In genomic region chr4:173862754-173863153, GRCh38 we compare ENCODE assay signal across 32 cellular contexts.
"Had no signal": no experiment of that assay in that cellular context is flagged by ENCODE, and none has a peak within 500 bp of the region (broad histone marks: within the 10 kb centered on the region; RNA-seq: fewer than 3 reads in every experiment).

No MANE protein-coding gene starts in this region.

- DNase-seq: activated effector memory CD4-positive, alpha-beta T cell treated with anti-CD3 and anti-CD28 coated beads, Interleukin-2, amount 50 U/mL, for 16 hours; activated effector memory CD4-positive, alpha-beta T cell treated with Interleukin-2 at 50 U/mL for 16 hours; activated gamma-delta T cell; activated gamma-delta T cell treated with Interleukin-2 at 50 U/mL for 16 hours; activated naive CD4-positive, alpha-beta T cell; activated naive CD4-positive, alpha-beta T cell treated with anti-CD3 and anti-CD28 coated beads for 36 hours; activated naive CD4-positive, alpha-beta T cell treated with anti-CD3 and anti-CD28 coated beads, Interleukin-2, amount 10 ng/mL, durations not matched to agents 7 days and 5 days; activated naive CD4-positive, alpha-beta T cell treated with anti-CD3 and anti-CD28 coated beads, Interleukin-2, amount 50 U/mL, for 16 hours; activated naive CD4-positive, alpha-beta T cell treated with Interleukin-2 at 50 U/mL for 16 hours; activated naive CD8-positive, alpha-beta T cell treated with anti-CD3 and anti-CD28 coated beads for 36 hours; activated naive CD8-positive, alpha-beta T cell treated with anti-CD3 and anti-CD28 coated beads, Interleukin-2, amount 10 ng/mL, durations not matched to agents 7 days and 5 days; activated naive CD8-positive, alpha-beta T cell treated with anti-CD3 and anti-CD28 coated beads, Interleukin-2, amount 50 U/mL, for 24 hours; activated T-cell treated with anti-CD3 and anti-CD28 coated beads, Interleukin-2, amount 50 U/mL, for 24 hours; activated T-cell treated with anti-CD3 and anti-CD28 coated beads, Interleukin-2, amount 50 U/mL, for 4 hours; activated T-cell treated with anti-CD3 and anti-CD28 coated beads, Interleukin-2, amount 50 U/mL, for 48 hours; activated T-cell treated with anti-CD3 and anti-CD28 coated beads, Interleukin-2, amount 50 U/mL, for 72 hours; adrenal gland; amniotic stem cell; amygdala; anterior cingulate cortex; aorta; body of pancreas; brain microvascular endothelial cell; caudate nucleus; central memory CD4-positive, alpha-beta T cell; cerebellar nuclear complex had no signal

- H3K27ac ChIP-seq: adrenal gland, ascending aorta, body of pancreas, brain microvascular endothelial cell, breast epithelium, cardiac muscle cell had no signal

- FAIRE-seq: astrocyte had no signal

- ATAC-seq: activated naive CD4-positive, alpha-beta T cell treated with anti-CD3 and anti-CD28 coated beads, Interleukin-2, amount 50 U/mL, for 72 hours; activated naive CD8-positive, alpha-beta T cell treated with anti-CD3 and anti-CD28 coated beads, Interleukin-2, amount 50 U/mL, for 24 hours; activated T-cell treated with anti-CD3 and anti-CD28 coated beads, Interleukin-2, amount 50 U/mL, for 4 hours; activated T-cell treated with anti-CD3 and anti-CD28 coated beads, Interleukin-2, amount 50 U/mL, for 72 hours; activated T-helper 17 cell treated with anti-CD3 and anti-CD28 coated beads, Interleukin-2, amount 50 U/mL, for 72 hours; body of pancreas had no signal

- H3K4me1 ChIP-seq: adrenal gland, ascending aorta, body of pancreas, breast epithelium had no signal

- H3K27me3 ChIP-seq: adrenal gland, ascending aorta, body of pancreas, brain microvascular endothelial cell, breast epithelium, cardiac muscle cell had no signal

- H3K4me3 ChIP-seq: adrenal gland, ascending aorta, body of pancreas, breast epithelium, cardiac muscle cell had no signal

- H3K36me3 ChIP-seq: adrenal gland, ascending aorta, brain microvascular endothelial cell, breast epithelium, cardiac muscle cell had no signal
